In the genomic region with DNA sequence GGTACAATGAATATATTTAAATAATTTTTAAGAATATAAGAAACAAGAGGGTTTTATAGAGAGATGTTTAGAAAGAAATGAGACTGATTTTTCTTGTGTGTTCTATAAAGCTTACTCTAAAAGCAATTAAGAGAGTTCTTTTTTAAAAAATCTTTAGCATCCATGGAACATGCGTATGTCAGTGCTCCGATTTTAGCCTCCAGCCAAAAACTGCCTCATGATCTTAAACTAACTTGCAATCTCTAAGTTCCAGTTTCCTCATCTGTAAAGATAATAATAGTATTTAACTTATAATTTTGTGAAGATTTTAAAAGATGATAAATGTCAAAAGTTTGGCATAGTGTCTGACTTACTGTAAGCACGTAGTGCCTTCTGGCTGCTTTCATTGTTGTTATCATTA, we compare ENCODE assay signal across 3 cellular contexts.
"Had no signal": no experiment of that assay in that cellular context is flagged by ENCODE, and none has a peak within 500 bp of the region (broad histone marks: within the 10 kb centered on the region; RNA-seq: fewer than 3 reads in every experiment).

No MANE protein-coding gene starts in this region.

- DNase-seq: GDM1, GF-D8 had no signal

- H3K4me3 ChIP-seq: GM12878 had no signal

- ATAC-seq: GM12878 had no signal
